15 cellular contexts compared by ENCODE assay signal in the genomic region with DNA sequence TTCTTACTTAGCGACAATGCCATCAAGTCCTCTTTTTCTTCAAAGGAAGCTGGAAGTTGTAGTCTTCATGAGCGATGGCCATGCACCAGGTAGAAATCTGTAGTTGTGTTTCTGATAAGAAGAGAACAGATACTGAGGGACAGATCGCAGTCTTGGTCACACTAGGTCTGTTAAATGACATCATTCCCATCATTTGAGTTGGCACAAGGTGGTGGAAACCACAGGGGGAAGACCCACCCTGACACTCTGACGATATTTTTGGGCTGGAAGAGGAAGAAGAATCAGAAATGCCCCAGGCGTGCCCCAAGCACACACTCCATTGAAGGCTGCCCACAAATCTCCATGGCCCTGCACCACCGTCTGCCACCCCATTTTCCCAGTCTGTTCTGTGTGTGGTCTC.
A peak's percentile ranks its signal among the peaks of the same experiment; 100 is the strongest.
DNase-seq lines count a peak whose midpoint lies in the region; ATAC-seq, FAIRE-seq and TF ChIP-seq lines count a peak whose summit lies in the region.
"Had no signal": no experiment of that assay in that cellular context is flagged by ENCODE, and none has a peak within 500 bp of the region (broad histone marks: within the 10 kb centered on the region; RNA-seq: fewer than 3 reads in every experiment).

No MANE protein-coding gene starts in this region.

- ATAC-seq in GM19023 (IDR thresholded peaks at IDR 0.05; ENCODE audit: unreplicated experiment): peak; percentile 81
- ATAC-seq in HG02763 (IDR thresholded peaks at IDR 0.05; ENCODE audit: unreplicated experiment): peak; percentile 63
- peak; percentile 61 for ATAC-seq in HG03571 (IDR thresholded peaks at IDR 0.05; ENCODE audit: unreplicated experiment)
- ATAC-seq: GM23338, T-cell had no signal

- no peaks in the 10 kb centered on the region for H3K9me3 Mint-ChIP-seq in mesothelial cell of epicardium
- H3K9me3 Mint-ChIP-seq: type B pancreatic cell had no signal

- no peak overlapping the region for H3K4me3 Mint-ChIP-seq in mesothelial cell of epicardium
- H3K4me3 Mint-ChIP-seq: CD4-positive, alpha-beta T cell; GM23338; memory B cell; T-cell; type B pancreatic cell had no signal

- FAIRE-seq in GM18507 (lab: Jason Lieb, UNC) (peak; percentile 79), GM19239 (lab: Jason Lieb, UNC) (no peak)

- no peak overlapping the region for H3K27ac Mint-ChIP-seq in mesothelial cell of epicardium
- H3K27ac Mint-ChIP-seq: CD4-positive, alpha-beta T cell; GM23338; memory B cell; T-cell; type B pancreatic cell had no signal

- H3K36me3 ChIP-seq in MG63 (no peaks in the 10 kb centered on the region), left ventricle myocardium inferior (no peaks in the 10 kb centered on the region)
- H3K36me3 ChIP-seq: colonic mucosa had no signal

- no peak overlapping the region for H3K4me3 ChIP-seq in MG63
- no peak overlapping the region for H3K4me3 ChIP-seq in left ventricle myocardium inferior
- H3K4me3 ChIP-seq: colonic mucosa, GM23338 had no signal

- H3K27ac ChIP-seq in left ventricle myocardium inferior (replicated peaks): no peak overlapping the region
- H3K27ac ChIP-seq: colonic mucosa had no signal

- H3K27me3 ChIP-seq in MG63 (no peaks in the 10 kb centered on the region), left ventricle myocardium inferior (ENCODE audit: low read depth) (peaks cover 14% of the 10 kb centered on the region)
- H3K27me3 ChIP-seq: colonic mucosa had no signal

- H3K9me3 ChIP-seq in MG63 (no peaks in the 10 kb centered on the region), left ventricle myocardium inferior (replicated peaks) (no peaks in the 10 kb centered on the region)
- H3K9me3 ChIP-seq: colonic mucosa had no signal

- no peaks in the 10 kb centered on the region for H3K36me3 Mint-ChIP-seq in mesothelial cell of epicardium
- H3K36me3 Mint-ChIP-seq: memory B cell, T-cell, type B pancreatic cell had no signal

- intact Hi-C loops in left ventricle myocardium inferior (cut with micrococcal nuclease): no loop called here

- DNase-seq in GM18507 (ENCODE audit: extremely low spot score, insufficient read length, low read depth): no peak
- no peak for DNase-seq in MG63
- DNase-seq in left ventricle myocardium inferior: no peak
- DNase-seq in GM19239 (ENCODE audit: insufficient read length, low spot score): no peak
- no peak for DNase-seq in mesothelial cell of epicardium (ENCODE audit: low spot score in 2 of 2, unreplicated experiment in 2 of 2)
- DNase-seq: CD4-positive, alpha-beta T cell; colonic mucosa; occipital lobe; T-cell had no signal

- H3K4me1 Mint-ChIP-seq in mesothelial cell of epicardium: no peaks in the 10 kb centered on the region
- H3K4me1 Mint-ChIP-seq: memory B cell, T-cell had no signal

- peaks cover 27% of the 10 kb centered on the region for H3K27me3 Mint-ChIP-seq in mesothelial cell of epicardium (ENCODE audit: low read depth)

- no peak for TF ChIP-seq CTCF in left ventricle myocardium inferior (IDR thresholded peaks at IDR 0.05; ENCODE audit: borderline replicate concordance)
- TF ChIP-seq CTCF in mesothelial cell of epicardium (IDR thresholded peaks at IDR 0.05; ENCODE audit: unreplicated experiment): no peak

- H3K4me1 ChIP-seq in left ventricle myocardium inferior: no peaks in the 10 kb centered on the region
- H3K4me1 ChIP-seq: colonic mucosa had no signal
